In the genomic region with DNA sequence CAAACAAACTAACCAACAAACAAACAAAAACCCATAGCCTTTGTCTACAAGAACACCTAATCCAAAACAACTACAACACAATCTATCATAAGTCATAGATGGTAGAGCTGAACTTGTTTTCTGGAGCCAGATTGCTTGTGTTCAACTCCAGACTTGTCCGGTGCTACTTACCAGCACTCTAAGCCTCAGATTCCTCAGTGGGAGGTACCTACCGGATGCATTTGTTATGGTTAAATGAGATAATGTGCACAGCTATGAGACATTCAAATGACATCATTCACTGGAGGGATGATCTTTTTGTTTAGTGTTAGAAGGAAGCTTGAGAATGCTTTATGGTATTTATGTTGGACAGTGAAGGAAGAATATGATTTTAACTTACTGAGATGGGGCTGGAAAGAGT, we compare ENCODE assay signal across 19 cellular contexts.
"Had no signal": no experiment of that assay in that cellular context is flagged by ENCODE, and none has a peak within 500 bp of the region (broad histone marks: within the 10 kb centered on the region; RNA-seq: fewer than 3 reads in every experiment).

No MANE protein-coding gene starts in this region.

- DNase-seq: cortex of kidney; dorsolateral prefrontal cortex; effector CD8-positive, alpha-beta T cell; gastrocnemius medialis; heart right ventricle; hypothalamus; kidney glomerular epithelial cell; natural killer cell; nucleus accumbens; ovary; small intestine; stimulated activated CD4-positive, alpha-beta T cell treated with anti-CD3 and anti-CD28 coated beads, Interleukin-12 subunit alpha, Interleukin-12 subunit beta, amount 100 ng/mL, for 4 hours; stimulated activated CD4-positive, alpha-beta T cell treated with anti-CD3 and anti-CD28 coated beads, Interleukin-2, amount 100 ng/mL, for 48 hours; testis; upper lobe of right lung had no signal

- H3K4me3 ChIP-seq: dorsolateral prefrontal cortex, esophagus muscularis mucosa, gastrocnemius medialis, heart right ventricle, ovary, right atrium auricular region, testis, tibial nerve, upper lobe of right lung had no signal

- H3K27me3 ChIP-seq: dorsolateral prefrontal cortex, esophagus muscularis mucosa, gastrocnemius medialis, heart right ventricle, ovary, right atrium auricular region, testis, tibial nerve, upper lobe of right lung had no signal

- H3K4me1 ChIP-seq: esophagus muscularis mucosa, gastrocnemius medialis, heart right ventricle, right atrium auricular region, testis, tibial nerve, upper lobe of right lung had no signal

- H3K36me3 ChIP-seq: esophagus muscularis mucosa, gastrocnemius medialis, heart right ventricle, ovary, right atrium auricular region, tibial nerve, upper lobe of right lung had no signal

- H3K9me3 ChIP-seq: esophagus muscularis mucosa, gastrocnemius medialis, ovary, right atrium auricular region, testis, tibial nerve, upper lobe of right lung had no signal

- FAIRE-seq: islet of Langerhans, small intestine had no signal

- H3K27ac ChIP-seq: dorsolateral prefrontal cortex, esophagus muscularis mucosa, gastrocnemius medialis, heart right ventricle, ovary, right atrium auricular region, testis, tibial nerve, upper lobe of right lung had no signal
